In the genomic region with DNA sequence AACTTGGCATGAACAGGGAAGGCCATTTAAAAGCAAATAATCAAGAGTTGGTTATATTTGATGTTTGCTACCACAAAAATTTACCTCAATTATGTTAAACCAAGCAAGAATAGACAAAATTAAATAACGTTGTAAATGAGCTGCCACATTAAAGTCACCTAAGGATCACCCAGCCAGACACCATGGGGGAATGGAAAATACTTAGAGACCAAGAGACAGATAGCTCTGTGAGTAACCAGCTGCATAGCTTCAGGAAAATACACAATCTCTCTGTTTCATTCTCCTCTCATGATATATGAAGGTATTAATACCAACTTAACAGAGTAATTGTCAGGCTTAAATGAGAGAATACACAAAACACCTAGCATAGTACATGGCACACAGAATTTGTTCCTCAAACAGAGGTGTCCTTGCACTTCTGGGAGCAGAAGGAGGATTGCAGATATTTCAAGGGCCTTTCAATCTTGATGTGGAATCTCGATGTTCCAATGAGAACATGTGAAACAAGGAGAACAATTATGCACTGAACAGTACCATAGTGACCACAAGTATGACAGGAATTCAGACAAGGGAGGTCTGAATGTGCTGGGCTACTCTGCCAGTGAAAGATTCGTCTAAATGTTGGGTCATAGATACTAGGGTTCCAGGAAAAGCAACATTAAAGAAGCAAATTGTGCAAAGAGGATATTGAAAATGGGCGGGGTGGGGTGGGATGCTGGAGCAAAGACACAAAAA, we compare ENCODE assay signal across 16 cellular contexts. TPM values are rescaled to one million over a fixed set of nuclear protein-coding genes. Genes with fewer than 3 reads are reported as not detected.
A peak's percentile ranks its signal among the peaks of the same experiment; 100 is the strongest.
DNase-seq lines count a peak whose midpoint lies in the region; FAIRE-seq and TF ChIP-seq lines count a peak whose summit lies in the region.
"Had no signal": no experiment of that assay in that cellular context is flagged by ENCODE, and none has a peak within 500 bp of the region (broad histone marks: within the 10 kb centered on the region; RNA-seq: fewer than 3 reads in every experiment).

No MANE protein-coding gene starts in this region.

- no peak for TF ChIP-seq EP300 in sigmoid colon (IDR thresholded peaks at IDR 0.05)

- no peak overlapping the region for H2BK5ac ChIP-seq in mesenchymal stem cell (ENCODE audit: low read depth, low read length, poor library complexity, severe bottlenecking)

- H2AFZ ChIP-seq in mesenchymal stem cell (ENCODE audit: low read depth, low read length) = no peak overlapping the region

- H3K4me2 ChIP-seq in mesenchymal stem cell (ENCODE audit: low read length, poor library complexity, severe bottlenecking) = no peak overlapping the region

- no peak overlapping the region for H2BK15ac ChIP-seq in mesenchymal stem cell (ENCODE audit: low read depth, poor library complexity, severe bottlenecking)

- DNase-seq in AG09309 (ENCODE audit: low read depth) (peak; percentile 11), M059J (ENCODE audit: low read depth) (peak; percentile 84), bronchial epithelial cell (ENCODE audit: low read depth) (peak; percentile 6), mesenchymal stem cell (peak; percentile 72), sigmoid colon (no peak), medulla oblongata (ENCODE audit: extremely low spot score) (no peak), KG1 (lab: John Stamatoyannopoulos, UW) (no peak), DMS153 treated with DMSO at 0.1 percent for 48 hours (lab: John Stamatoyannopoulos, UW; ENCODE audit: unreplicated experiment) (no peak)
- DNase-seq: activated CD4-positive, alpha-beta T cell treated with anti-CD3 and anti-CD28 coated beads for 4 hours; activated T-cell treated with anti-CD3 and anti-CD28 coated beads, Interleukin-2, amount 50 U/mL, for 4 hours; DND-41; GOT3; pancreas; stimulated activated CD4-positive, alpha-beta T cell treated with anti-CD3 and anti-CD28 coated beads, Interleukin-1b, Interleukin-23, amount 100 ng/mL, for 48 hours; uterus had no signal

- no peak overlapping the region for H3K9ac ChIP-seq in mesenchymal stem cell (ENCODE audit: low read length)

- intact Hi-C loops in sigmoid colon (cut with DNase I) = no loop called here

- no peak overlapping the region for H3K23ac ChIP-seq in mesenchymal stem cell (ENCODE audit: low read length in 2 of 2)

- no peak overlapping the region for H3K4me3 ChIP-seq in AG09309 (ENCODE audit: control insufficient read depth, low read depth, low read length)
- no peak overlapping the region for H3K4me3 ChIP-seq in bronchial epithelial cell (ENCODE audit: low read depth, low read length)
- no peak overlapping the region for H3K4me3 ChIP-seq in mesenchymal stem cell (ENCODE audit: insufficient read depth in 1 of 2, low read depth in 1 of 2, low read length in 2 of 2)
- no peak overlapping the region for H3K4me3 ChIP-seq in sigmoid colon
- H3K4me3 ChIP-seq: ascending aorta, pancreas, uterus had no signal

- peaks cover 1% of the 10 kb centered on the region for H3K4me1 ChIP-seq in mesenchymal stem cell (ENCODE audit: control insufficient read depth, insufficient read depth, low read depth, low read length)
- H3K4me1 ChIP-seq in sigmoid colon = no peaks in the 10 kb centered on the region
- H3K4me1 ChIP-seq: ascending aorta, pancreas, uterus had no signal

- 43% methylated on average over 4 of the region's 4 CpGs for WGBS in mesenchymal stem cell
- 81 to 85% methylated on average over 4 of the region's 4 CpGs for WGBS in sigmoid colon, 2 donors

- H2AK5ac ChIP-seq in mesenchymal stem cell (ENCODE audit: low read length, severe bottlenecking) = no peak overlapping the region

- H3K9me3 ChIP-seq in mesenchymal stem cell (ENCODE audit: control insufficient read depth, low read length) = no peaks in the 10 kb centered on the region
- no peaks in the 10 kb centered on the region for H3K9me3 ChIP-seq in sigmoid colon
- H3K9me3 ChIP-seq: ascending aorta, pancreas, uterus had no signal

- no peak overlapping the region for H3K4ac ChIP-seq in mesenchymal stem cell (ENCODE audit: low read depth in 1 of 2, low read length in 2 of 2)

- no peak for TF ChIP-seq POLR2A in sigmoid colon (IDR thresholded peaks at IDR 0.05)

- no peak overlapping the region for H4K8ac ChIP-seq in mesenchymal stem cell (ENCODE audit: low read length)

- no peak for TF ChIP-seq CTCF in AG09309 (IDR thresholded peaks at IDR 0.05; ENCODE audit: control insufficient read depth, insufficient read depth, low read depth, low read length, missing control alignments)
- no peak for TF ChIP-seq CTCF in bronchial epithelial cell (IDR thresholded peaks at IDR 0.05; ENCODE audit: insufficient read depth, low read length, severe bottlenecking)
- no peak for TF ChIP-seq CTCF in sigmoid colon (IDR thresholded peaks at IDR 0.05)

- H2BK12ac ChIP-seq in mesenchymal stem cell (ENCODE audit: low read length in 2 of 2) = no peak overlapping the region

- H3K18ac ChIP-seq in mesenchymal stem cell (ENCODE audit: low read depth in 1 of 2, low read length in 2 of 2) = no peak overlapping the region

- H3K79me1 ChIP-seq in mesenchymal stem cell (replicated peaks; ENCODE audit: low read length, poor library complexity, severe bottlenecking) = no peaks in the 10 kb centered on the region

- H4K91ac ChIP-seq in mesenchymal stem cell (ENCODE audit: low read length) = no peak overlapping the region

- peak overlapping the region; percentile 41 for H3K27ac ChIP-seq in mesenchymal stem cell (ENCODE audit: low read length, poor library complexity, severe bottlenecking)
- H3K27ac ChIP-seq in sigmoid colon = peak overlapping the region in 1 of 4 donors; percentile 12
- H3K27ac ChIP-seq: ascending aorta, pancreas, uterus had no signal

- no peak for FAIRE-seq in bronchial epithelial cell (lab: Jason Lieb, UNC)
- FAIRE-seq: pancreas had no signal

- H2BK120ac ChIP-seq in mesenchymal stem cell (ENCODE audit: low read depth, low read length) = no peak overlapping the region

- H3K36me3 ChIP-seq in bronchial epithelial cell (ENCODE audit: control insufficient read depth, insufficient read depth, low read length) (no peaks in the 10 kb centered on the region), mesenchymal stem cell (ENCODE audit: control insufficient read depth in 1 of 2, insufficient read depth in 2 of 2, low read depth in 1 of 2, low read length in 2 of 2) (no peaks in the 10 kb centered on the region), sigmoid colon (no peaks in the 10 kb centered on the region)
- H3K36me3 ChIP-seq: ascending aorta, pancreas, uterus had no signal

- H3K27me3 ChIP-seq in bronchial epithelial cell (ENCODE audit: control insufficient read depth, insufficient read depth, low read length) (peaks cover 2% of the 10 kb centered on the region), mesenchymal stem cell (ENCODE audit: control insufficient read depth in 1 of 2, insufficient read depth in 1 of 2, low read length in 2 of 2) (peaks cover 0 to 4% of the 10 kb centered on the region in 2 experiments), sigmoid colon (no peaks in the 10 kb centered on the region)
- H3K27me3 ChIP-seq: ascending aorta, pancreas, uterus had no signal

- H3K14ac ChIP-seq in mesenchymal stem cell (ENCODE audit: low read length in 2 of 2) = no peak overlapping the region

RNA-seq across cellular contexts. Expression of a gene that starts 18.6 kb away (rescaled TPM):
- 1.1 and 2.3 TPM in 2 replicates for total RNA-seq in M059J (2014; rRNA removed; shearing (Covaris generic))
- total RNA-seq in bronchial epithelial cell (not detected in 2 replicates), sigmoid colon (1 to 10 TPM; 2.5 to 8.9 (median 4.4) TPM)
- 8.8 TPM for polyA plus RNA-seq in mesenchymal stem cell (2013, experiment 1 of 2)
- polyA plus RNA-seq in mesenchymal stem cell (2013, experiment 2 of 2) = 9.5 TPM
- polyA plus RNA-seq in sigmoid colon = under 1 TPM in 2 of 3 donors, not detected in 1; under 0.01 to 0.71 TPM
- total RNA-seq: ascending aorta had no signal

Comparison
In these comparisons a context has a peak if more than half of its experiments do, and no peak if none do; other contexts are left out.
1. DNase-seq: peak in AG09309 (single experiment), M059J (single experiment), bronchial epithelial cell (single experiment) and mesenchymal stem cell (single experiment); none in sigmoid colon (single experiment), medulla oblongata (single experiment), KG1 (single experiment) and DMS153 treated with DMSO at 0.1 percent for 48 hours (single experiment).